ENCODE assay signal across 9 cellular contexts in genomic region chr1:226677121-226678020, GRCh38.
DNase-seq lines count a peak whose midpoint lies in the region; ATAC-seq, FAIRE-seq and TF ChIP-seq lines count a peak whose summit lies in the region.
"Had no signal": no experiment of that assay in that cellular context is flagged by ENCODE, and none has a peak within 500 bp of the region (broad histone marks: within the 10 kb centered on the region; RNA-seq: fewer than 3 reads in every experiment).

No MANE protein-coding gene starts in this region.

- H3K4me2 ChIP-seq in A549: peak overlapping the region; percentile 39

- H3K36me3 Mint-ChIP-seq in activated T-cell treated with anti-CD3 and anti-CD28 coated beads, Interleukin-2, amount 50 U/mL, for 24 hours (ENCODE audit: low read depth): peaks cover 27% of the 10 kb centered on the region
- peaks cover 4% of the 10 kb centered on the region for H3K36me3 Mint-ChIP-seq in type B pancreatic cell

- TF ChIP-seq RAD21 in A549 (conservative IDR thresholded peaks at IDR 0.05 in 1 of 2, IDR thresholded peaks at IDR 0.05 in 1 of 2): no peak

- ATAC-seq in A549 (peak; percentile 68 to 85; a peak in 5 of 6 replicates), GM19452 (IDR thresholded peaks at IDR 0.05; ENCODE audit: unreplicated experiment) (peak; percentile 30)

- H3K27ac ChIP-seq in A549: peak overlapping the region in 1 of 2 experiments; percentile 55; a peak in 3 of 6 replicates
- peak overlapping the region in 1 of 4 donors; percentile 100 for H3K27ac ChIP-seq in esophagus muscularis mucosa (replicated peaks in 1 of 4)

- DNase-seq in A549 (ENCODE audit: low read depth in 1 of 2, low spot score in 1 of 2): peak; percentile 20 to 29
- peak; percentile 75 for DNase-seq in NCI-H1694 treated with DMSO at 0.1 percent for 48 hours (lab: John Stamatoyannopoulos, UW)
- DNase-seq in activated T-cell treated with anti-CD3 and anti-CD28 coated beads, Interleukin-2, amount 50 U/mL, for 24 hours: peak; percentile 73
- DNase-seq in esophagus muscularis mucosa (ENCODE audit: extremely low spot score): peak; percentile 98
- peak in 50 of 56 donors; percentile 18 to 83 (median 66) for DNase-seq in nucleus accumbens (lab: John Stamatoyannopoulos, UW)
- no peak for DNase-seq in type B pancreatic cell (ENCODE audit: extremely low spot score, unreplicated experiment)
- DNase-seq in COR-L47 (lab: John Stamatoyannopoulos, UW): no peak

- TF ChIP-seq EP300 in A549 (IDR thresholded peaks at IDR 0.05) (no peak), esophagus muscularis mucosa (IDR thresholded peaks at IDR 0.05) (peak; percentile 81)

- H3K36me3 ChIP-seq in esophagus muscularis mucosa: no peaks in the 10 kb centered on the region

- no peak overlapping the region for H3K4me3 ChIP-seq in A549
- H3K4me3 ChIP-seq in esophagus muscularis mucosa: peak overlapping the region in 2 of 4 donors; percentile 15 to 21

- CTCF ChIA-PET in A549 (lab: Yijun Ruan, JAX): no interaction called here

- POLR2A ChIA-PET in A549 (lab: Yijun Ruan, JAX): no interaction called here

- H3K27me3 Mint-ChIP-seq in activated T-cell treated with anti-CD3 and anti-CD28 coated beads, Interleukin-2, amount 50 U/mL, for 24 hours: no peaks in the 10 kb centered on the region
- no peaks in the 10 kb centered on the region for H3K27me3 Mint-ChIP-seq in type B pancreatic cell

- TF ChIP-seq POLR2A in A549 (IDR thresholded peaks at IDR 0.05; ENCODE audit: low read length): no peak
- peak; percentile 10 for TF ChIP-seq POLR2A in esophagus muscularis mucosa (IDR thresholded peaks at IDR 0.05; ENCODE audit: low read depth)

- H3K9me3 ChIP-seq in A549 (no peaks in the 10 kb centered on the region), esophagus muscularis mucosa (no peaks in the 10 kb centered on the region)

- H3K4me1 Mint-ChIP-seq in activated T-cell treated with anti-CD3 and anti-CD28 coated beads, Interleukin-2, amount 50 U/mL, for 24 hours (ENCODE audit: low read depth): peaks cover 97% of the 10 kb centered on the region
- H3K4me1 Mint-ChIP-seq in type B pancreatic cell (ENCODE audit: unreplicated experiment): peaks cover 58% of the 10 kb centered on the region

- no peak for TF ChIP-seq CTCF in A549 (IDR thresholded peaks at IDR 0.05)
- peak in 1 of 3 experiments; percentile 18 for TF ChIP-seq CTCF in esophagus muscularis mucosa (IDR thresholded peaks at IDR 0.05)
- TF ChIP-seq CTCF in type B pancreatic cell (conservative IDR thresholded peaks at IDR 0.05): no peak

- H3K27ac Mint-ChIP-seq in activated T-cell treated with anti-CD3 and anti-CD28 coated beads, Interleukin-2, amount 50 U/mL, for 24 hours: peak overlapping the region; percentile 97
- H3K27ac Mint-ChIP-seq in type B pancreatic cell: peak overlapping the region; percentile 59

- 65% methylated on average over 11 of the region's 11 CpGs for WGBS in A549 (ENCODE audit: missing lambda C conversion rate)
- WGBS in esophagus muscularis mucosa: 48% methylated on average over 11 of the region's 11 CpGs

- H3K4me1 ChIP-seq in A549 (peaks cover 11% of the 10 kb centered on the region; the same call in 2 of the 3 replicates), esophagus muscularis mucosa (peaks cover 0 to 87% (median 0%) of the 10 kb centered on the region in 4 donors)

- peak overlapping the region; percentile 64 for H3K4me3 Mint-ChIP-seq in activated T-cell treated with anti-CD3 and anti-CD28 coated beads, Interleukin-2, amount 50 U/mL, for 24 hours
- peak overlapping the region; percentile 17 for H3K4me3 Mint-ChIP-seq in type B pancreatic cell

- no peaks in the 10 kb centered on the region for H3K9me3 Mint-ChIP-seq in activated T-cell treated with anti-CD3 and anti-CD28 coated beads, Interleukin-2, amount 50 U/mL, for 24 hours
- no peaks in the 10 kb centered on the region for H3K9me3 Mint-ChIP-seq in type B pancreatic cell

- no peaks in the 10 kb centered on the region for H3K27me3 ChIP-seq in esophagus muscularis mucosa

- FAIRE-seq in A549 (lab: Jason Lieb, UNC): no peak
- FAIRE-seq: islet of Langerhans had no signal

- intact Hi-C loops in esophagus muscularis mucosa (cut with DNase I): no loop called here

TF ChIP-seq in A549, 52 proteins besides CTCF, POLR2A, EP300 and RAD21:
- TF ChIP-seq MAX (IDR thresholded peaks at IDR 0.05) (no peak), HDAC2 (IDR thresholded peaks at IDR 0.05) (no peak), NR3C1 (IDR thresholded peaks at IDR 0.05) (no peak), KDM5A (IDR thresholded peaks at IDR 0.05) (no peak), ZSCAN20 (CRISPR knock-in tag; IDR thresholded peaks at IDR 0.05) (no peak), SREBF2 (IDR thresholded peaks at IDR 0.05) (no peak), HOXA7 (CRISPR knock-in tag; IDR thresholded peaks at IDR 0.05) (no peak), GATA3 (IDR thresholded peaks at IDR 0.05; ENCODE audit: borderline replicate concordance) (no peak), CHD4 (IDR thresholded peaks at IDR 0.05; ENCODE audit: borderline replicate concordance) (no peak), CHD2 (IDR thresholded peaks at IDR 0.05; ENCODE audit: low read length, partially characterized antibody) (no peak), REST (IDR thresholded peaks at IDR 0.05) (no peak), ZNF302 (CRISPR knock-in tag; IDR thresholded peaks at IDR 0.05) (no peak), ESRRA (IDR thresholded peaks at IDR 0.05; ENCODE audit: borderline replicate concordance, low read length) (no peak), CBX8 (IDR thresholded peaks at IDR 0.05) (no peak)
TF ChIP-seq in A549: peak in this region for 0.

Comparison
In these comparisons a context has a peak if more than half of its experiments do, and no peak if none do; other contexts are left out.
1. DNase-seq: peak in A549 (2 of 2), NCI-H1694 treated with DMSO at 0.1 percent for 48 hours (single experiment), activated T-cell treated with anti-CD3 and anti-CD28 coated beads, Interleukin-2, amount 50 U/mL, for 24 hours (single experiment), esophagus muscularis mucosa (single experiment) and nucleus accumbens (50 of 56); none in type B pancreatic cell (single experiment) and COR-L47 (single experiment).